Comparison of ENCODE assay signal across 8 cellular contexts in the genomic region with DNA sequence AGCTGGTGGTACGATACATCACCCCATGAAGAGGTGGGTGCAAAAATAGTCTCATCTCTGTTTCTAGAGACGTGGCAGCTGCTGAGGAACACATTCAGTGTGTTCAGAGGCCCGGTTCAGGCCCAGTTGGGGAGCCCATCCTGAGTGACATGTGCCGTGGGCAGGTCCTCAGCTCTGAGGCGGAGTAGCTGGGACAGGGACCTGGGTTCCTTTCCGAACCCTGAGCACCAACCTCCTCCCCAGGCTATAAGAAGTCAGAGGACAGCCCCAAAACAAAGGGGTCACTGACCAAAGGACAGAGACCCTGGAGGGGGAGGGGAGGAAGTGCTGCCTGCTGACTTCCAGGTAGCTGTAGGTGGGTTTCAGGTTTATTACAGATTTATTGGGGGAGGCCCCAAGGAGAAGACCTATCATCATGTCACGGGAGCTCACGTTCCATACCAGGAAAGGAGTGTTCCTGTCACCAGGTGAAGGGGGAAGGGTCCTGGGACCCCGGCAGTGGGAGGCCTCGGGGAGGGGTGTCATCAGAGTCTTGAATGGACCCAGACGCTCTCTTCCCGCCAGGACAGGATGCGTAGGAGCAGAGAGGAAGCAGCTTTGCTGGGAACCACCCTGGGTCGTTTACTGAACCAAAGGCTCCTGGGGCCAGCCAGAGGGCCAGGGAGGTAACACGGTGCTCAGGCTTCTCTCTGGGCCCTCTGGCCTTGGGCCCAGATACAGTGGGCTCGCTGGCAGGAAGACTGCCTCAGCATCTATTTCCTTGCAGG. TPM values are rescaled to one million over a fixed set of nuclear protein-coding genes. Genes with fewer than 3 reads are reported as not detected.
DNase-seq lines count a peak whose midpoint lies in the region; FAIRE-seq and TF ChIP-seq lines count a peak whose summit lies in the region.

No MANE protein-coding gene starts in this region.

- peak overlapping the region; percentile 97 for H3K27ac Mint-ChIP-seq in T-helper 1 cell treated with Interleukin-12 subunit alpha and Interleukin-12 subunit beta and Interleukin-4 antibody, amounts not matched to agents 30 μg/mL and 1 μg/mL, for 36 hours
- peak overlapping the region; percentile 38 for H3K27ac Mint-ChIP-seq in glutamatergic neuron (ENCODE audit: unreplicated experiment)

- H3K4me3 ChIP-seq in OCI-LY7 (ENCODE audit: low read depth, low read length, poor library complexity, severe bottlenecking) (no peak overlapping the region), subcutaneous abdominal adipose tissue (ENCODE audit: low read depth in 1 of 5, low read length in 5 of 5) (peak overlapping the region in 2 of 5 donors; percentile 51 to 54)

- H3K4me1 ChIP-seq in OCI-LY7 (ENCODE audit: insufficient read depth, low read length, poor library complexity, severe bottlenecking) (peaks cover 52% of the 10 kb centered on the region), subcutaneous abdominal adipose tissue (ENCODE audit: control insufficient read depth in 5 of 5, insufficient read depth in 5 of 5, low read length in 5 of 5) (peaks cover 7 to 83% (median 71%) of the 10 kb centered on the region in 5 donors)

- intact Hi-C loops in OCI-LY7 (cut with micrococcal nuclease; ENCODE audit: unreplicated experiment) = loop anchor here (1.0 to 2.0 kb wide), 5 partner anchors 36 to 403 kb away; no protein-coding TSS in a partner anchor

- TF ChIP-seq POLR2A in GM12892 (IDR thresholded peaks at IDR 0.05; ENCODE audit: low read depth, low read length) = no peak

- peaks cover 0 to 3% (median 0%) of the 10 kb centered on the region in 5 donors for H3K27me3 ChIP-seq in subcutaneous abdominal adipose tissue (ENCODE audit: control insufficient read depth in 5 of 5, insufficient read depth in 4 of 5, low read length in 5 of 5)

- H3K36me3 Mint-ChIP-seq in T-helper 1 cell treated with Interleukin-12 subunit alpha and Interleukin-12 subunit beta and Interleukin-4 antibody, amounts not matched to agents 30 μg/mL and 1 μg/mL, for 36 hours (ENCODE audit: low read depth) = peaks cover 4% of the 10 kb centered on the region
- no peaks in the 10 kb centered on the region for H3K36me3 Mint-ChIP-seq in glutamatergic neuron (ENCODE audit: unreplicated experiment)

- TF ChIP-seq CTCF in OCI-LY7 (conservative IDR thresholded peaks at IDR 0.05; ENCODE audit: low read length) = no peak; the same call in 1 of the 2 replicates
- peak; percentile 55 for TF ChIP-seq CTCF in glutamatergic neuron (IDR thresholded peaks at IDR 0.05; ENCODE audit: partially characterized antibody, unreplicated experiment)

- no peaks in the 10 kb centered on the region for H3K9me2 ChIP-seq in OCI-LY7 (ENCODE audit: insufficient read depth, low read length)

- POLR2A ChIA-PET in OCI-LY7 (lab: Charles Lee) = interaction anchor here (0.6 to 2.4 kb wide), 11 partner anchors 8 to 407 kb away, joined by 3 to 8 read pairs (median 3); partner anchors contain the start of genes WDR59 and ZNRF1

- H3K9me3 ChIP-seq in OCI-LY7 (ENCODE audit: low read length) = no peaks in the 10 kb centered on the region
- H3K9me3 ChIP-seq in subcutaneous abdominal adipose tissue (ENCODE audit: control insufficient read depth in 5 of 5, low read length in 5 of 5) = no peaks in the 10 kb centered on the region

- FAIRE-seq in GM12892 (lab: Jason Lieb, UNC) = no peak

- no peaks in the 10 kb centered on the region for H3K36me3 ChIP-seq in OCI-LY7 (ENCODE audit: insufficient read depth, low read length)
- H3K36me3 ChIP-seq in subcutaneous abdominal adipose tissue (ENCODE audit: control insufficient read depth in 5 of 5, insufficient read depth in 5 of 5, low read length in 5 of 5) = peaks cover 0 to 6% (median 0%) of the 10 kb centered on the region in 5 donors

- no TSS peak for BruUV-seq in OCI-LY7 (replicated peaks; lab: Mats Ljungman, UMichigan)

- no peaks in the 10 kb centered on the region for H3K27me3 Mint-ChIP-seq in T-helper 1 cell treated with Interleukin-12 subunit alpha and Interleukin-12 subunit beta and Interleukin-4 antibody, amounts not matched to agents 30 μg/mL and 1 μg/mL, for 36 hours (ENCODE audit: low read depth)
- peaks cover 10% of the 10 kb centered on the region for H3K27me3 Mint-ChIP-seq in glutamatergic neuron (ENCODE audit: unreplicated experiment)

- H4K20me1 ChIP-seq in OCI-LY7 (ENCODE audit: insufficient read depth, low read length) = no peaks in the 10 kb centered on the region

- no peaks in the 10 kb centered on the region for H3K79me2 ChIP-seq in OCI-LY7 (ENCODE audit: insufficient read depth, low read depth, low read length)

- H3K9ac ChIP-seq in subcutaneous abdominal adipose tissue (ENCODE audit: low read length in 5 of 5) = peak overlapping the region in 4 of 5 donors; percentile 22 to 70 (median 26)

- H3K27ac ChIP-seq in OCI-LY7 (ENCODE audit: low read depth, low read length, poor library complexity, severe bottlenecking) (no peak overlapping the region), subcutaneous abdominal adipose tissue (ENCODE audit: low read depth, low read length) (peak overlapping the region; percentile 88)

- CTCF ChIA-PET in OCI-LY7 (lab: Charles Lee; ENCODE audit: unreplicated experiment) = interaction anchor here (0.9 to 4.0 kb wide), 9 partner anchors 26 to 415 kb away, joined by 3 to 30 read pairs (median 3); partner anchors contain the start of genes WDR59 and ZNRF1

- H3K4me1 Mint-ChIP-seq in T-helper 1 cell treated with Interleukin-12 subunit alpha and Interleukin-12 subunit beta and Interleukin-4 antibody, amounts not matched to agents 30 μg/mL and 1 μg/mL, for 36 hours (ENCODE audit: low read depth) = peaks cover 55% of the 10 kb centered on the region
- H3K4me1 Mint-ChIP-seq in glutamatergic neuron (ENCODE audit: low read depth, unreplicated experiment) = peaks cover 14% of the 10 kb centered on the region

- no peak overlapping the region for H3K4me3 Mint-ChIP-seq in T-helper 1 cell treated with Interleukin-12 subunit alpha and Interleukin-12 subunit beta and Interleukin-4 antibody, amounts not matched to agents 30 μg/mL and 1 μg/mL, for 36 hours
- no peak overlapping the region for H3K4me3 Mint-ChIP-seq in glutamatergic neuron (ENCODE audit: unreplicated experiment)

- no peaks in the 10 kb centered on the region for H3K9me3 Mint-ChIP-seq in T-helper 1 cell treated with Interleukin-12 subunit alpha and Interleukin-12 subunit beta and Interleukin-4 antibody, amounts not matched to agents 30 μg/mL and 1 μg/mL, for 36 hours
- H3K9me3 Mint-ChIP-seq in glutamatergic neuron (ENCODE audit: unreplicated experiment) = peaks cover 11% of the 10 kb centered on the region

- peak overlapping the region; percentile 30; the same call in 1 of the 2 replicates for H2AFZ ChIP-seq in OCI-LY7 (ENCODE audit: low read length)

- H3K4me2 ChIP-seq in OCI-LY7 (ENCODE audit: low read length) = peak overlapping the region; percentile 70; the same call in 1 of the 2 replicates

- DNase-seq in T-helper 1 cell (no peak), OCI-LY7 (ENCODE audit: low spot score) (no peak), glutamatergic neuron (no peak), DMS153 treated with DMSO at 0.1 percent for 48 hours (lab: John Stamatoyannopoulos, UW; ENCODE audit: unreplicated experiment) (no peak), C1 segment of cervical spinal cord (lab: John Stamatoyannopoulos, UW) (no peak), GM12892 (ENCODE audit: insufficient read length) (no peak)

RNA-seq across cellular contexts. Expression of gene LDHD, which starts 4.9 kb away (rescaled TPM):
- total RNA-seq in OCI-LY7 (2014; rRNA removed; shearing (Covaris generic)) = 0.09 and 0.67 TPM in 2 replicates
- 0.48 and 0.83 TPM in 2 replicates for total RNA-seq in OCI-LY7 (2022)
- total RNA-seq in glutamatergic neuron (ENCODE audit: unreplicated experiment) = not detected
- polyA plus RNA-seq in GM12892 (2012; ENCODE audit: missing spikeins) = not detected

RNA-seq across cellular contexts. Expression of gene ZFP1, which starts 36.6 kb away (rescaled TPM):
- 17.3 and 25.0 TPM in 2 replicates for total RNA-seq in OCI-LY7 (2014; rRNA removed; shearing (Covaris generic))
- 23.0 and 23.9 TPM in 2 replicates for total RNA-seq in OCI-LY7 (2022)
- total RNA-seq in glutamatergic neuron (ENCODE audit: unreplicated experiment) = 16.1 TPM
- 8.7 TPM for polyA plus RNA-seq in GM12892 (2012; ENCODE audit: missing spikeins)
